ENCODE assay signal across 1 cellular context in the genomic region with DNA sequence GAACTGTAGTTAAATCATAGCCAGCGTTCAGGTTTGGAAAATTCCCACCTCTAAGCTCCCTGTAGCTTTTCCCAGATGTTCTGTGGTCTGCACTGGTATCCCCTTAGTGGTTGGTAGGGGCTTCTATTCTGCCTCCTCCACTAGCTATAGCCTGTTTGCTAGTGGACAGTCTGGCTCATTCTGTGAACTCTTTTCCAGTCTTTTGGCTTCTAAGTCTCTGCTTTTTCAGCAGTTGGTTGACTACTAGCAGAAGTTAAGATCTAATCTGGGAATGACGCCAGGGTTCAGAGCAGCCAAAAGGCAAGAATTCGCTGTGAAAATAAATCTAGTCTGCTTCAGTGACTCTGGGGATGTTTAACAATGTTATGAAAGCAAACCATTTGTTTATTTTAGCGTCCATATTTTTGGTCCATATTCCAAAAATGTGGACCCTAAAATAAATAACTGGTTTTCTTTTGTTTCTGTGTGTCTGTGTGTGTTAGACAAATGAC.
TF ChIP-seq lines count a peak whose summit lies in the region.

No MANE protein-coding gene starts in this region.

TF ChIP-seq in HepG2, 621 proteins besides CTCF, POLR2A, EP300 and RAD21 (continued from another document and continues in another):
- TF ChIP-seq, protein P1, sequence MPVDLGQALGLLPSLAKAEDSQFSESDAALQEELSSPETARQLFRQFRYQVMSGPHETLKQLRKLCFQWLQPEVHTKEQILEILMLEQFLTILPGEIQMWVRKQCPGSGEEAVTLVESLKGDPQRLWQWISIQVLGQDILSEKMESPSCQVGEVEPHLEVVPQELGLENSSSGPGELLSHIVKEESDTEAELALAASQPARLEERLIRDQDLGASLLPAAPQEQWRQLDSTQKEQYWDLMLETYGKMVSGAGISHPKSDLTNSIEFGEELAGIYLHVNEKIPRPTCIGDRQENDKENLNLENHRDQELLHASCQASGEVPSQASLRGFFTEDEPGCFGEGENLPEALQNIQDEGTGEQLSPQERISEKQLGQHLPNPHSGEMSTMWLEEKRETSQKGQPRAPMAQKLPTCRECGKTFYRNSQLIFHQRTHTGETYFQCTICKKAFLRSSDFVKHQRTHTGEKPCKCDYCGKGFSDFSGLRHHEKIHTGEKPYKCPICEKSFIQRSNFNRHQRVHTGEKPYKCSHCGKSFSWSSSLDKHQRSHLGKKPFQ (CRISPR knock-in tag; IDR thresholded peaks at IDR 0.05; ENCODE audit: insufficient replicate concordance) = no peak
- TF ChIP-seq RARA (CRISPR knock-in tag; IDR thresholded peaks at IDR 0.05) = peak; percentile 70
- no peak for TF ChIP-seq ZNF768 (CRISPR knock-in tag; IDR thresholded peaks at IDR 0.05)
- TF ChIP-seq ZNF567 (CRISPR knock-in tag; IDR thresholded peaks at IDR 0.05; ENCODE audit: borderline replicate concordance) = no peak
- TF ChIP-seq ZNF75D (CRISPR knock-in tag; IDR thresholded peaks at IDR 0.05; ENCODE audit: borderline replicate concordance) = no peak
- TF ChIP-seq, protein P2, sequence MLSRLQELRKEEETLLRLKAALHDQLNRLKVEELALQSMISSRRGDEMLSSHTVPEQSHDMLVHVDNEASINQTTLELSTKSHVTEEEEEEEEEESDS (CRISPR knock-in tag; IDR thresholded peaks at IDR 0.05; ENCODE audit: borderline replicate concordance) = no peak
- peak; percentile 54; the same call in 1 of the 2 replicates for TF ChIP-seq DPF2 (CRISPR knock-in tag; IDR thresholded peaks at IDR 0.05; ENCODE audit: borderline replicate concordance, low read depth)
- TF ChIP-seq LCORL (IDR thresholded peaks at IDR 0.05) = peak; percentile 90
- peak; percentile 79 for TF ChIP-seq LCORL (CRISPR knock-in tag; IDR thresholded peaks at IDR 0.05)
- TF ChIP-seq ZNF124 (CRISPR knock-in tag; IDR thresholded peaks at IDR 0.05) = 0 out of 2 replicates have a peak, but pooled peaks have one; percentile 62
- no peak for TF ChIP-seq NAIF1 (CRISPR knock-in tag; IDR thresholded peaks at IDR 0.05; ENCODE audit: borderline replicate concordance)
- 0 out of 2 replicates have a peak, but pooled peaks have one; percentile 13 for TF ChIP-seq NCOA1 (CRISPR knock-in tag; IDR thresholded peaks at IDR 0.05)
- TF ChIP-seq ZNF296 (CRISPR knock-in tag; conservative IDR thresholded peaks at IDR 0.05) = no peak
- TF ChIP-seq, protein P3, sequence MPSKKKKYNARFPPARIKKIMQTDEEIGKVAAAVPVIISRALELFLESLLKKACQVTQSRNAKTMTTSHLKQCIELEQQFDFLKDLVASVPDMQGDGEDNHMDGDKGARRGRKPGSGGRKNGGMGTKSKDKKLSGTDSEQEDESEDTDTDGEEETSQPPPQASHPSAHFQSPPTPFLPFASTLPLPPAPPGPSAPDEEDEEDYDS (CRISPR knock-in tag; IDR thresholded peaks at IDR 0.05) = peak; percentile 68; the same call in 1 of the 2 replicates
- no peak for TF ChIP-seq ZBTB42 (CRISPR knock-in tag; IDR thresholded peaks at IDR 0.05)
- no peak for TF ChIP-seq ZBTB3 (CRISPR knock-in tag; IDR thresholded peaks at IDR 0.05; ENCODE audit: borderline replicate concordance, low read depth)
- TF ChIP-seq, protein P4, sequence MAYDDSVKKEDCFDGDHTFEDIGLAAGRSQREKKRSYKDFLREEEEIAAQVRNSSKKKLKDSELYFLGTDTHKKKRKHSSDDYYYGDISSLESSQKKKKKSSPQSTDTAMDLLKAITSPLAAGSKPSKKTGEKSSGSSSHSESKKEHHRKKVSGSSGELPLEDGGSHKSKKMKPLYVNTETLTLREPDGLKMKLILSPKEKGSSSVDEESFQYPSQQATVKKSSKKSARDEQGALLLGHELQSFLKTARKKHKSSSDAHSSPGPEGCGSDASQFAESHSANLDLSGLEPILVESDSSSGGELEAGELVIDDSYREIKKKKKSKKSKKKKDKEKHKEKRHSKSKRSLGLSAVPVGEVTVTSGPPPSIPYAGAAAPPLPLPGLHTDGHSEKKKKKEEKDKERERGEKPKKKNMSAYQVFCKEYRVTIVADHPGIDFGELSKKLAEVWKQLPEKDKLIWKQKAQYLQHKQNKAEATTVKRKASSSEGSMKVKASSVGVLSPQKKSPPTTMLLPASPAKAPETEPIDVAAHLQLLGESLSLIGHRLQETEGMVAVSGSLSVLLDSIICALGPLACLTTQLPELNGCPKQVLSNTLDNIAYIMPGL (CRISPR knock-in tag; IDR thresholded peaks at IDR 0.05; ENCODE audit: borderline replicate concordance in 1 of 2, low read depth in 1 of 2) = peak in 1 of 2 experiments; percentile 13; a peak in 1 of 4 replicates
- TF ChIP-seq ZNF33B (CRISPR knock-in tag; IDR thresholded peaks at IDR 0.05) = no peak
- TF ChIP-seq ESRRA (CRISPR knock-in tag; IDR thresholded peaks at IDR 0.05; ENCODE audit: low read depth) = no peak
- TF ChIP-seq, protein P5, sequence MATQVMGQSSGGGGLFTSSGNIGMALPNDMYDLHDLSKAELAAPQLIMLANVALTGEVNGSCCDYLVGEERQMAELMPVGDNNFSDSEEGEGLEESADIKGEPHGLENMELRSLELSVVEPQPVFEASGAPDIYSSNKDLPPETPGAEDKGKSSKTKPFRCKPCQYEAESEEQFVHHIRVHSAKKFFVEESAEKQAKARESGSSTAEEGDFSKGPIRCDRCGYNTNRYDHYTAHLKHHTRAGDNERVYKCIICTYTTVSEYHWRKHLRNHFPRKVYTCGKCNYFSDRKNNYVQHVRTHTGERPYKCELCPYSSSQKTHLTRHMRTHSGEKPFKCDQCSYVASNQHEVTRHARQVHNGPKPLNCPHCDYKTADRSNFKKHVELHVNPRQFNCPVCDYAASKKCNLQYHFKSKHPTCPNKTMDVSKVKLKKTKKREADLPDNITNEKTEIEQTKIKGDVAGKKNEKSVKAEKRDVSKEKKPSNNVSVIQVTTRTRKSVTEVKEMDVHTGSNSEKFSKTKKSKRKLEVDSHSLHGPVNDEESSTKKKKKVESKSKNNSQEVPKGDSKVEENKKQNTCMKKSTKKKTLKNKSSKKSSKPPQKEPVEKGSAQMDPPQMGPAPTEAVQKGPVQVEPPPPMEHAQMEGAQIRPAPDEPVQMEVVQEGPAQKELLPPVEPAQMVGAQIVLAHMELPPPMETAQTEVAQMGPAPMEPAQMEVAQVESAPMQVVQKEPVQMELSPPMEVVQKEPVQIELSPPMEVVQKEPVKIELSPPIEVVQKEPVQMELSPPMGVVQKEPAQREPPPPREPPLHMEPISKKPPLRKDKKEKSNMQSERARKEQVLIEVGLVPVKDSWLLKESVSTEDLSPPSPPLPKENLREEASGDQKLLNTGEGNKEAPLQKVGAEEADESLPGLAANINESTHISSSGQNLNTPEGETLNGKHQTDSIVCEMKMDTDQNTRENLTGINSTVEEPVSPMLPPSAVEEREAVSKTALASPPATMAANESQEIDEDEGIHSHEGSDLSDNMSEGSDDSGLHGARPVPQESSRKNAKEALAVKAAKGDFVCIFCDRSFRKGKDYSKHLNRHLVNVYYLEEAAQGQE (IDR thresholded peaks at IDR 0.05; ENCODE audit: borderline replicate concordance in 1 of 2, low read depth in 1 of 2, low read length in 2 of 2) = peak in 1 of 2 experiments; percentile 21; a peak in 1 of 4 replicates
- TF ChIP-seq NFYC (CRISPR knock-in tag; IDR thresholded peaks at IDR 0.05) = no peak
- TF ChIP-seq, protein P6, sequence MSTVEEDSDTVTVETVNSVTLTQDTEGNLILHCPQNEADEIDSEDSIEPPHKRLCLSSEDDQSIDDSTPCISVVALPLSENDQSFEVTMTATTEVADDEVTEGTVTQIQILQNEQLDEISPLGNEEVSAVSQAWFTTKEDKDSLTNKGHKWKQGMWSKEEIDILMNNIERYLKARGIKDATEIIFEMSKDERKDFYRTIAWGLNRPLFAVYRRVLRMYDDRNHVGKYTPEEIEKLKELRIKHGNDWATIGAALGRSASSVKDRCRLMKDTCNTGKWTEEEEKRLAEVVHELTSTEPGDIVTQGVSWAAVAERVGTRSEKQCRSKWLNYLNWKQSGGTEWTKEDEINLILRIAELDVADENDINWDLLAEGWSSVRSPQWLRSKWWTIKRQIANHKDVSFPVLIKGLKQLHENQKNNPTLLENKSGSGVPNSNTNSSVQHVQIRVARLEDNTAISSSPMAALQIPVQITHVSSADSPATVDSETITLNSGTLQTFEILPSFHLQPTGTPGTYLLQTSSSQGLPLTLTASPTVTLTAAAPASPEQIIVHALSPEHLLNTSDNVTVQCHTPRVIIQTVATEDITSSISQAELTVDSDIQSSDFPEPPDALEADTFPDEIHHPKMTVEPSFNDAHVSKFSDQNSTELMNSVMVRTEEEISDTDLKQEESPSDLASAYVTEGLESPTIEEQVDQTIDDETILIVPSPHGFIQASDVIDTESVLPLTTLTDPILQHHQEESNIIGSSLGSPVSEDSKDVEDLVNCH (CRISPR knock-in tag; IDR thresholded peaks at IDR 0.05) = no peak
- 0 out of 2 replicates have a peak, but pooled peaks have one; percentile 42 for TF ChIP-seq ZFP90 (CRISPR knock-in tag; IDR thresholded peaks at IDR 0.05; ENCODE audit: borderline replicate concordance)
- TF ChIP-seq, protein P7, sequence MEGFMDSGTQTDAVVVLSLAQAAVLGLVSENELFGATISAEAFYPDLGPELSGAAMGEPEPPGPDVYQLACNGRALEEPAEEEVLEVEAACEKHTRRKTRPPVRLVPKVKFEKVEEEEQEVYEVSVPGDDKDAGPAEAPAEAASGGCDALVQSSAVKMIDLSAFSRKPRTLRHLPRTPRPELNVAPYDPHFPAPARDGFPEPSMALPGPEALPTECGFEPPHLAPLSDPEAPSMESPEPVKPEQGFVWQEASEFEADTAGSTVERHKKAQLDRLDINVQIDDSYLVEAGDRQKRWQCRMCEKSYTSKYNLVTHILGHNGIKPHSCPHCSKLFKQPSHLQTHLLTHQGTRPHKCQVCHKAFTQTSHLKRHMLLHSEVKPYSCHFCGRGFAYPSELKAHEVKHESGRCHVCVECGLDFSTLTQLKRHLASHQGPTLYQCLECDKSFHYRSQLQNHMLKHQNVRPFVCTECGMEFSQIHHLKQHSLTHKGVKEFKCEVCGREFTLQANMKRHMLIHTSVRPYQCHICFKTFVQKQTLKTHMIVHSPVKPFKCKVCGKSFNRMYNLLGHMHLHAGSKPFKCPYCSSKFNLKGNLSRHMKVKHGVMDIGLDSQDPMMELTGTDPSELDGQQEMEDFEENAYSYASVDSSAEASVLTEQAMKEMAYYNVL (CRISPR knock-in tag; IDR thresholded peaks at IDR 0.05; ENCODE audit: borderline replicate concordance) = peak; percentile 57; the same call in 1 of the 2 replicates
- peak; percentile 70 for TF ChIP-seq TBX2 (CRISPR knock-in tag; IDR thresholded peaks at IDR 0.05; ENCODE audit: borderline replicate concordance)
- TF ChIP-seq, protein P8, sequence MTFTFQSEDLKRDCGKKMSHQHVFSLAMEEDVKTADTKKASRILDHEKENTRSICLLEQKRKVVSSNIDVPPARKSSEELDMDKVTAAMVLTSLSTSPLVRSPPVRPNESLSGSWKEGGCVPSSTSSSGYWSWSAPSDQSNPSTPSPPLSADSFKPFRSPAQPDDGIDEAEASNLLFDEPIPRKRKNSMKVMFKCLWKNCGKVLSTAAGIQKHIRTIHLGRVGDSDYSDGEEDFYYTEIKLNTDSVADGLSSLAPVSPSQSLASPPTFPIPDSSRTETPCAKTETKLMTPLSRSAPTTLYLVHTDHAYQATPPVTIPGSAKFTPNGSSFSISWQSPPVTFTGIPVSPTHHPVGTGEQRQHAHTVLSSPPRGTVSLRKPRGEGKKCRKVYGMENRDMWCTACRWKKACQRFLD (CRISPR knock-in tag; IDR thresholded peaks at IDR 0.05; ENCODE audit: borderline replicate concordance) = no peak
- TF ChIP-seq, protein P9, sequence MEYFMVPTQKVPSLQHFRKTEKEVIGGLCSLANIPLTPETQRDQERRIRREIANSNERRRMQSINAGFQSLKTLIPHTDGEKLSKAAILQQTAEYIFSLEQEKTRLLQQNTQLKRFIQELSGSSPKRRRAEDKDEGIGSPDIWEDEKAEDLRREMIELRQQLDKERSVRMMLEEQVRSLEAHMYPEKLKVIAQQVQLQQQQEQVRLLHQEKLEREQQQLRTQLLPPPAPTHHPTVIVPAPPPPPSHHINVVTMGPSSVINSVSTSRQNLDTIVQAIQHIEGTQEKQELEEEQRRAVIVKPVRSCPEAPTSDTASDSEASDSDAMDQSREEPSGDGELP (IDR thresholded peaks at IDR 0.05; ENCODE audit: borderline replicate concordance, low read depth) = no peak
- TF ChIP-seq, protein P10, sequence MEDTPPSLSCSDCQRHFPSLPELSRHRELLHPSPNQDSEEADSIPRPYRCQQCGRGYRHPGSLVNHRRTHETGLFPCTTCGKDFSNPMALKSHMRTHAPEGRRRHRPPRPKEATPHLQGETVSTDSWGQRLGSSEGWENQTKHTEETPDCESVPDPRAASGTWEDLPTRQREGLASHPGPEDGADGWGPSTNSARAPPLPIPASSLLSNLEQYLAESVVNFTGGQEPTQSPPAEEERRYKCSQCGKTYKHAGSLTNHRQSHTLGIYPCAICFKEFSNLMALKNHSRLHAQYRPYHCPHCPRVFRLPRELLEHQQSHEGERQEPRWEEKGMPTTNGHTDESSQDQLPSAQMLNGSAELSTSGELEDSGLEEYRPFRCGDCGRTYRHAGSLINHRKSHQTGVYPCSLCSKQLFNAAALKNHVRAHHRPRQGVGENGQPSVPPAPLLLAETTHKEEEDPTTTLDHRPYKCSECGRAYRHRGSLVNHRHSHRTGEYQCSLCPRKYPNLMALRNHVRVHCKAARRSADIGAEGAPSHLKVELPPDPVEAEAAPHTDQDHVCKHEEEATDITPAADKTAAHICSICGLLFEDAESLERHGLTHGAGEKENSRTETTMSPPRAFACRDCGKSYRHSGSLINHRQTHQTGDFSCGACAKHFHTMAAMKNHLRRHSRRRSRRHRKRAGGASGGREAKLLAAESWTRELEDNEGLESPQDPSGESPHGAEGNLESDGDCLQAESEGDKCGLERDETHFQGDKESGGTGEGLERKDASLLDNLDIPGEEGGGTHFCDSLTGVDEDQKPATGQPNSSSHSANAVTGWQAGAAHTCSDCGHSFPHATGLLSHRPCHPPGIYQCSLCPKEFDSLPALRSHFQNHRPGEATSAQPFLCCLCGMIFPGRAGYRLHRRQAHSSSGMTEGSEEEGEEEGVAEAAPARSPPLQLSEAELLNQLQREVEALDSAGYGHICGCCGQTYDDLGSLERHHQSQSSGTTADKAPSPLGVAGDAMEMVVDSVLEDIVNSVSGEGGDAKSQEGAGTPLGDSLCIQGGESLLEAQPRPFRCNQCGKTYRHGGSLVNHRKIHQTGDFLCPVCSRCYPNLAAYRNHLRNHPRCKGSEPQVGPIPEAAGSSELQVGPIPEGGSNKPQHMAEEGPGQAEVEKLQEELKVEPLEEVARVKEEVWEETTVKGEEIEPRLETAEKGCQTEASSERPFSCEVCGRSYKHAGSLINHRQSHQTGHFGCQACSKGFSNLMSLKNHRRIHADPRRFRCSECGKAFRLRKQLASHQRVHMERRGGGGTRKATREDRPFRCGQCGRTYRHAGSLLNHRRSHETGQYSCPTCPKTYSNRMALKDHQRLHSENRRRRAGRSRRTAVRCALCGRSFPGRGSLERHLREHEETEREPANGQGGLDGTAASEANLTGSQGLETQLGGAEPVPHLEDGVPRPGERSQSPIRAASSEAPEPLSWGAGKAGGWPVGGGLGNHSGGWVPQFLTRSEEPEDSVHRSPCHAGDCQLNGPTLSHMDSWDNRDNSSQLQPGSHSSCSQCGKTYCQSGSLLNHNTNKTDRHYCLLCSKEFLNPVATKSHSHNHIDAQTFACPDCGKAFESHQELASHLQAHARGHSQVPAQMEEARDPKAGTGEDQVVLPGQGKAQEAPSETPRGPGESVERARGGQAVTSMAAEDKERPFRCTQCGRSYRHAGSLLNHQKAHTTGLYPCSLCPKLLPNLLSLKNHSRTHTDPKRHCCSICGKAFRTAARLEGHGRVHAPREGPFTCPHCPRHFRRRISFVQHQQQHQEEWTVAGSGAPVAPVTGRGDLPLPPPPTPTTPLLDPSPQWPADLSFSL (CRISPR knock-in tag; IDR thresholded peaks at IDR 0.05) = peak; percentile 46; the same call in 1 of the 2 replicates
- 0 out of 2 replicates have a peak, but pooled peaks have one; percentile 7 for TF ChIP-seq ATF1 (CRISPR knock-in tag; IDR thresholded peaks at IDR 0.05)
- TF ChIP-seq ZNF563 (CRISPR knock-in tag; IDR thresholded peaks at IDR 0.05) = no peak
